Comparison of ENCODE assay signal across 6 cellular contexts in genomic region chr4:101128898-101129297, GRCh38.
DNase-seq lines count a peak whose midpoint lies in the region; TF ChIP-seq lines count a peak whose summit lies in the region.
"Not testable (repeated sequence)": the region's sequence is repeated elsewhere in the genome, so short reads cannot be mapped to it uniquely, and the experiment has no call there.

No MANE protein-coding gene starts in this region.

- DNase-seq in GM12865 (ENCODE audit: low read depth) (peak; percentile 17), M059J (ENCODE audit: low read depth) (peak; percentile 71), RPMI7951 (ENCODE audit: low read depth) (peak; percentile 40), kidney tubule cell (ENCODE audit: low spot score) (peak; percentile 47)

- H3K27ac ChIP-seq in BLaER1, result peak overlapping the region; percentile 83
- peak overlapping the region; percentile 5 for H3K27ac ChIP-seq in neutrophil

- not testable (repeated sequence) for TF ChIP-seq CTCF in GM12865 (IDR thresholded peaks at IDR 0.05; ENCODE audit: insufficient read depth, low read depth, low read length, missing control alignments); neutrophil (IDR thresholded peaks at IDR 0.05)

- H3K4me2 ChIP-seq in BLaER1, result peak overlapping the region; percentile 83

- not testable (repeated sequence) for H4K20me1 ChIP-seq in BLaER1

- peaks cover 29% of the 10 kb centered on the region for H3K9me3 ChIP-seq in BLaER1
- H3K9me3 ChIP-seq in neutrophil, result not testable (repeated sequence)

- H3K4me1 ChIP-seq in BLaER1, result peaks cover 55% of the 10 kb centered on the region
- H3K4me1 ChIP-seq in neutrophil (ENCODE audit: control insufficient read depth in 1 of 2, insufficient read depth in 1 of 2, low read depth in 1 of 2, low read length in 1 of 2), result peaks cover 13 to 21% of the 10 kb centered on the region in 2 experiments

- H3K9ac ChIP-seq in BLaER1, result peak overlapping the region; percentile 19; the same call in 1 of the 2 replicates

- H3K4me3 ChIP-seq in BLaER1; GM12865 (ENCODE audit: low read depth, low read length); neutrophil (ENCODE audit: low read depth in 1 of 2, low read length in 1 of 2): not testable (repeated sequence)

- H3K36me3 ChIP-seq in BLaER1, neutrophil: not testable (repeated sequence)

- not testable (repeated sequence) for H3K27me3 ChIP-seq in BLaER1, neutrophil

Comparison
In these comparisons a context has a peak if more than half of its experiments do, and no peak if none do; other contexts are left out.
1. DNase-seq: peak in every context shown above with its lines; median percentile 71 in M059J; 47 in kidney tubule cell; 40 in RPMI7951; 17 in GM12865.